Comparison of ENCODE assay signal across 8 cellular contexts in the genomic region with DNA sequence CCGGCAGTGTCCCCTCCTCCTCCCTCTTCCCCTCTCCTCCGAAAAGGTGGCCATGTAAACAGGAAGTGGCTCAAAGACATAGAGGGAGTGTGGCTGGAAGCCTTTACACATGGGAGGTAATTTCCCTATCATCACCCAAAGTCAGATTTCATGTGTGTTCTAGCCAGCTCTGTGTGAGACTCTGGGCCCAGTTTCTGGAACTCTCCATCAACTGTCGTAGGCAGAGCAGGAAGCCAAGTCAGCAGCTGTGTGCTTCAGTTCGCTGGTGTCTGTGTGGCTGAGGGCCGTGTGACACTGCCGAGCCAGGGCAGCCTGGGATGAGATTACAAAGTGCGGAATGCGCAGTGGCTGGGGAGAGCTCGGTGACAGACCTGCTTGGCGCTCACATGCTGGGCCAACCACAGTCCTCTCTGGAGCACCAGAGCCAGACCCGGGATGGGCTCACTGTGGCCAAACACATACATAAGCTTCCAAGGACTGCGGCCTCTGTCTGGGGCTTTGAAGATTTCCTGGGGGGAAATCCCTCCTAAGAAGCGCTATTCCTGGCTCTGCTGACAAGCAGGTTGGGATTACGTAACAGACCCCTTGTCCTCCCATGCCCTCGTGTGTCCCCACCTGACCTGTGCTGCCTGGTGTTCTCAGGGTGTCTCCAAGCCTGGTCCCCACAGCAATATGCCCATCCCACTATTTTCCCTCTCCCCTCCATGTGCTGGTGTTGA. TPM values are rescaled to one million over a fixed set of nuclear protein-coding genes. Genes with fewer than 3 reads are reported as not detected.
DNase-seq lines count a peak whose midpoint lies in the region; ATAC-seq, FAIRE-seq and TF ChIP-seq lines count a peak whose summit lies in the region.

No MANE protein-coding gene starts in this region.

- no peaks in the 10 kb centered on the region; the same call in 1 of the 2 replicates for H3K79me1 ChIP-seq in H1 (ENCODE audit: low read depth, low read length)

- H3K56ac ChIP-seq in H1 (replicated peaks; ENCODE audit: insufficient read length, low read depth, low read length): no peak overlapping the region

- no peak overlapping the region for H2BK120ac ChIP-seq in H1 (replicated peaks; ENCODE audit: low read depth, low read length)

- DNase-seq in stimulated activated naive CD8-positive, alpha-beta T cell treated with anti-CD3 and anti-CD28 coated beads, Interleukin-15, Interleukin-2, amounts not matched to agents 100 U/mL and 50 U/mL, for 24 hours: no peak
- DNase-seq in H1 (ENCODE audit: low read depth in 1 of 2, low spot score in 2 of 2): no peak
- DNase-seq in aorta: peak; percentile 86 to 89
- DNase-seq in effector CD8-positive, alpha-beta T cell (lab: John Stamatoyannopoulos, UW): no peak
- no peak for DNase-seq in GM10266 (ENCODE audit: extremely low spot score)

- no peak for ATAC-seq in stimulated activated naive CD8-positive, alpha-beta T cell treated with anti-CD3 and anti-CD28 coated beads, Interleukin-15, Interleukin-2, amounts not matched to agents 100 U/mL and 50 U/mL, for 24 hours
- ATAC-seq in aorta (ENCODE audit: low FRiP score) (peak; percentile 84), GM21717 (IDR thresholded peaks at IDR 0.05; ENCODE audit: unreplicated experiment) (no peak)

- H2BK15ac ChIP-seq in H1 (ENCODE audit: low read length): no peak overlapping the region

- no peak overlapping the region for H2AFZ ChIP-seq in H1 (ENCODE audit: low read length)

- H2BK5ac ChIP-seq in H1 (ENCODE audit: low read depth, low read length): 0 out of 2 replicates have a peak overlapping the region, but pooled peaks have one; percentile 86

- peak overlapping the region in 1 of 2 experiments; percentile 11; a peak in 1 of 4 replicates for H3K4me2 ChIP-seq in H1 (ENCODE audit: insufficient read depth in 1 of 2, low read depth in 2 of 2, low read length in 2 of 2)

- no peak overlapping the region for H3K14ac ChIP-seq in H1 (ENCODE audit: insufficient read length)

- no peaks in the 10 kb centered on the region for H3K9me3 Mint-ChIP-seq in stimulated activated naive CD8-positive, alpha-beta T cell treated with anti-CD3 and anti-CD28 coated beads, Interleukin-15, Interleukin-2, amounts not matched to agents 100 ng/mL and 50 ng/mL, for 24 hours

- no peaks in the 10 kb centered on the region for H3K9me3 ChIP-seq in H1 (ENCODE audit: insufficient read depth in 2 of 2, low read depth in 1 of 2, low read length in 1 of 2)
- no peaks in the 10 kb centered on the region for H3K9me3 ChIP-seq in mucosa of rectum (ENCODE audit: control insufficient read depth in 2 of 2, low read length in 2 of 2)
- no peaks in the 10 kb centered on the region for H3K9me3 ChIP-seq in aorta (ENCODE audit: control insufficient read depth, low read length)

- POLR2A ChIA-PET in H1 (lab: Charles Lee; ENCODE audit: partially characterized antibody): interaction anchor here (0.9 to 1.3 kb wide), 5 partner anchors 10 to 47 kb away, joined by 3 to 4 read pairs (median 3); no protein-coding TSS in a partner anchor

- no peak overlapping the region for H4K5ac ChIP-seq in H1 (ENCODE audit: insufficient read length, low read depth, low read length)

- no peaks in the 10 kb centered on the region for H3K79me2 ChIP-seq in H1 (ENCODE audit: control insufficient read depth in 1 of 2, insufficient read depth in 2 of 2, low read length in 2 of 2)

- H3K27me3 Mint-ChIP-seq in stimulated activated naive CD8-positive, alpha-beta T cell treated with anti-CD3 and anti-CD28 coated beads, Interleukin-15, Interleukin-2, amounts not matched to agents 100 ng/mL and 50 ng/mL, for 24 hours: no peaks in the 10 kb centered on the region

- no peak overlapping the region for H2BK20ac ChIP-seq in H1 (ENCODE audit: low read length)

- H3K23ac ChIP-seq in H1 (ENCODE audit: insufficient read length): no peak overlapping the region

- H4K8ac ChIP-seq in H1 (ENCODE audit: extremely low read depth, insufficient read depth, low read length): peak overlapping the region; percentile 59

- H3K18ac ChIP-seq in H1 (ENCODE audit: extremely low read depth, low read length): no peak overlapping the region

- no peak overlapping the region for H3K27ac ChIP-seq in H1 (ENCODE audit: low read depth, low read length)
- peak overlapping the region; percentile 40 to 80 for H3K27ac ChIP-seq in mucosa of rectum (ENCODE audit: low read depth in 2 of 2, low read length in 2 of 2)
- H3K27ac ChIP-seq in aorta (ENCODE audit: low read depth in 1 of 2, low read length in 2 of 2): peak overlapping the region; percentile 71 to 99

- H3K4ac ChIP-seq in H1 (replicated peaks; ENCODE audit: insufficient read length, low read depth, low read length): no peak overlapping the region

- TF ChIP-seq POLR2A in H1 (IDR thresholded peaks at IDR 0.05; ENCODE audit: control extremely low read depth in 1 of 2, low read depth in 2 of 2, low read length in 2 of 2): no peak

- no peak overlapping the region; the same call in 1 of the 2 replicates for H2AK5ac ChIP-seq in H1 (ENCODE audit: low read depth, low read length)

- H2BK12ac ChIP-seq in H1 (ENCODE audit: low read depth, low read length): no peak overlapping the region

- FAIRE-seq in H1 (lab: Jason Lieb, UNC): no peak

- peak overlapping the region; percentile 34 for H4K91ac ChIP-seq in H1 (replicated peaks; ENCODE audit: insufficient read length, low read length)

- TF ChIP-seq RAD21 in H1 (IDR thresholded peaks at IDR 0.05 in 1 of 2, conservative IDR thresholded peaks at IDR 0.05 in 1 of 2; ENCODE audit: low read depth in 2 of 2, low read length in 2 of 2): no peak

- H3K4me1 ChIP-seq in H1 (replicated peaks in 1 of 4; ENCODE audit: control insufficient read depth in 3 of 4, insufficient read depth in 4 of 4, low read length in 3 of 4) (peaks cover 0 to 12% (median 6%) of the 10 kb centered on the region in 4 experiments; a peak in 6 of 7 replicates), mucosa of rectum (ENCODE audit: control insufficient read depth in 2 of 2, insufficient read depth in 2 of 2, low read length in 2 of 2) (peaks cover 0 to 14% of the 10 kb centered on the region in 2 donors), aorta (ENCODE audit: control insufficient read depth in 1 of 2, insufficient read depth in 2 of 2, low read length in 2 of 2) (peaks cover 0 to 2% of the 10 kb centered on the region in 2 donors)

- 85% methylated on average over 14 of the region's 15 CpGs; no CpG with 5 or more reads in 1 of the 2 experiments for WGBS in H1 (ENCODE audit: extremely low coverage in 1 of 2, insufficient coverage in 1 of 2, insufficient read length in 1 of 2, insufficient replicate concordance in 2 of 2, low coverage in 1 of 2, low lambda C conversion rate in 2 of 2, missing lambda C conversion rate in 1 of 2), 2 experiments
- WGBS in aorta, 2 donors: 2 to 4% methylated on average over 15 of the region's 15 CpGs

- no peaks in the 10 kb centered on the region for H3K23me2 ChIP-seq in H1 (ENCODE audit: low read depth, low read length)

- TF ChIP-seq CTCF in H1 (IDR thresholded peaks at IDR 0.05; ENCODE audit: control extremely low read depth in 1 of 3, insufficient read depth in 1 of 3, low read depth in 1 of 3, low read length in 3 of 3): no peak
- TF ChIP-seq CTCF in GM10266 (IDR thresholded peaks at IDR 0.05; ENCODE audit: control insufficient read depth, insufficient read depth, low read depth, missing control alignments): no peak

- no peak for TF ChIP-seq EP300 in H1 (IDR thresholded peaks at IDR 0.05; ENCODE audit: borderline replicate concordance in 1 of 2, low read depth in 2 of 2, low read length in 2 of 2)

- H3K27me3 ChIP-seq in H1 (replicated peaks in 1 of 4; ENCODE audit: control insufficient read depth in 3 of 4, extremely low read depth in 1 of 4, insufficient read depth in 3 of 4, low read length in 3 of 4) (no peaks in the 10 kb centered on the region), mucosa of rectum (ENCODE audit: control insufficient read depth in 2 of 2, insufficient read depth in 2 of 2, low read length in 2 of 2) (no peaks in the 10 kb centered on the region), aorta (ENCODE audit: control insufficient read depth in 1 of 2, insufficient read depth in 2 of 2, low read length in 1 of 2) (no peaks in the 10 kb centered on the region)

- peaks cover 0 to 3% of the 10 kb centered on the region in 2 experiments for H4K20me1 ChIP-seq in H1 (replicated peaks in 1 of 2; ENCODE audit: control insufficient read depth in 1 of 2, insufficient read depth in 2 of 2, low read length in 2 of 2)

- peaks cover 0 to 4% (median 0%) of the 10 kb centered on the region in 4 experiments; a peak in 3 of 8 replicates for H3K36me3 ChIP-seq in H1 (ENCODE audit: control insufficient read depth in 2 of 4, insufficient read depth in 4 of 4, low read length in 3 of 4)
- H3K36me3 ChIP-seq in mucosa of rectum (ENCODE audit: control insufficient read depth in 2 of 2, insufficient read depth in 2 of 2, low read length in 2 of 2): no peaks in the 10 kb centered on the region
- H3K36me3 ChIP-seq in aorta (ENCODE audit: control insufficient read depth in 1 of 2, insufficient read depth in 2 of 2, low read length in 1 of 2): no peaks in the 10 kb centered on the region

- H3K9ac ChIP-seq in H1 (replicated peaks in 1 of 4; ENCODE audit: extremely low read depth in 1 of 4, low read depth in 3 of 4, low read length in 3 of 4) (no peak overlapping the region), mucosa of rectum (ENCODE audit: low read depth in 1 of 2, low read length in 2 of 2) (peak overlapping the region in 1 of 2 donors; percentile 34)

- peaks cover 18% of the 10 kb centered on the region for H3K4me1 Mint-ChIP-seq in stimulated activated naive CD8-positive, alpha-beta T cell treated with anti-CD3 and anti-CD28 coated beads, Interleukin-15, Interleukin-2, amounts not matched to agents 100 ng/mL and 50 ng/mL, for 24 hours (ENCODE audit: low read depth)

- no peak overlapping the region for H3K4me3 ChIP-seq in H1 (ENCODE audit: extremely low read depth in 1 of 4, insufficient read depth in 2 of 4, low read depth in 3 of 4, low read length in 4 of 4)
- H3K4me3 ChIP-seq in mucosa of rectum (ENCODE audit: low read length in 2 of 2): no peak overlapping the region
- no peak overlapping the region for H3K4me3 ChIP-seq in aorta (ENCODE audit: low read length in 2 of 2)

- intact Hi-C loops in aorta (cut with DNase I): loop anchor here (5.0 kb wide), 2 partner anchors 101 to 106 kb away; a partner anchor contains a TSS

- no peak overlapping the region for H3K4me3 Mint-ChIP-seq in stimulated activated naive CD8-positive, alpha-beta T cell treated with anti-CD3 and anti-CD28 coated beads, Interleukin-15, Interleukin-2, amounts not matched to agents 100 ng/mL and 50 ng/mL, for 24 hours

- H3K27ac Mint-ChIP-seq in stimulated activated naive CD8-positive, alpha-beta T cell treated with anti-CD3 and anti-CD28 coated beads, Interleukin-15, Interleukin-2, amounts not matched to agents 100 ng/mL and 50 ng/mL, for 24 hours: peak overlapping the region; percentile 7

- no peaks in the 10 kb centered on the region for H3K36me3 Mint-ChIP-seq in stimulated activated naive CD8-positive, alpha-beta T cell treated with anti-CD3 and anti-CD28 coated beads, Interleukin-15, Interleukin-2, amounts not matched to agents 100 ng/mL and 50 ng/mL, for 24 hours (ENCODE audit: low read depth)

- CTCF ChIA-PET in H1 (lab: Charles Lee; ENCODE audit: partially characterized antibody): interaction anchor here (1.1 to 4.0 kb wide), 8 partner anchors 18 to 144 kb away, joined by 3 to 17 read pairs (median 5); no protein-coding TSS in a partner anchor

RNA-seq across cellular contexts. Expression of a gene that starts 50.7 kb away (rescaled TPM):
- 55.8 and 59.0 TPM in 2 replicates for total RNA-seq in H1 (2021; fragmentation: NEBNext Ultra II Directional; extraction: Animal tissue kit (Norgen Biotek cat#: 25700))
- polyA plus RNA-seq in H1 (2011; rRNA removed) (21.4 and 32.8 TPM in 2 replicates), aorta (10 to 100 TPM in 1 of 2 donors, 1 to 10 TPM in 1; 5.3 to 16.6 TPM)
- polyA plus RNA-seq in H1 (2011; cell fraction: cytosol; rRNA removed): 29.2 TPM
- 14.2 TPM for polyA plus RNA-seq in H1 (2011; cell fraction: nucleus; rRNA removed)
- polyA plus RNA-seq in H1 (2012, experiment 1 of 2): 40.7 to 48.2 TPM (median 46.3 TPM) in 4 replicates
- 8.8 TPM for polyA plus RNA-seq in H1 (2012, experiment 2 of 2)
- 23.5 TPM for polyA plus RNA-seq in H1 (2013, experiment 1 of 2)
- polyA plus RNA-seq in H1 (2013, experiment 2 of 2): 22.8 TPM
- polyA minus RNA-seq in H1 (2011; rRNA and poly(A)+ RNA removed): 36.1 and 46.9 TPM in 2 replicates
- 48.1 TPM for polyA minus RNA-seq in H1 (2011; cell fraction: cytosol; rRNA and poly(A)+ RNA removed)
- 31.1 TPM for polyA minus RNA-seq in H1 (2011; cell fraction: nucleus; rRNA and poly(A)+ RNA removed)
- 10 to 100 TPM; 15.6 to 15.9 TPM for total RNA-seq in aorta

Comparison
In these comparisons a context has a peak if more than half of its experiments do, and no peak if none do; other contexts are left out.
1. DNase-seq: peak in aorta (2 of 2); none in stimulated activated naive CD8-positive, alpha-beta T cell treated with anti-CD3 and anti-CD28 coated beads, Interleukin-15, Interleukin-2, amounts not matched to agents 100 U/mL and 50 U/mL, for 24 hours (single experiment), H1 (0 of 2), effector CD8-positive, alpha-beta T cell (single experiment) and GM10266 (single experiment).